Comparison of ENCODE assay signal across 39 cellular contexts in the genomic region with DNA sequence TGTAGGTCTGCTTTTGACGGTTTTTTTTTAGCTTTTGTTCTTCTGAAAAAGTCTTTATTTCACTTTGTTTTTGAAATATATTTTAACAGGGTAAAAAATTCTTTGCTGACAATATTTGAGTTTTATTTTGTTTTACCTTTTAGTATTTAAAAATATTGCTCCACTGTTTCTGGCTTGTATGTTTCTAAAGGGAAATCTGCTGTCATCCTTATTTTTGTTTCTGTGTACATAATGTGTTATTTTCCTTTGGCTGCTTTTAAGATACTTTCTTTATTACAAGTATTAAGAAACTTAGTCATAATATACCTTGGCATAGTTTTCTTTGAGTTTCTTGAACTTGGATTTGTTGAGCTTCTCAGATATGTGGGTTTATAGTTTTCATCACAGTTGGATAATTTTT.
"Had no signal": no experiment of that assay in that cellular context is flagged by ENCODE, and none has a peak within 500 bp of the region (broad histone marks: within the 10 kb centered on the region; RNA-seq: fewer than 3 reads in every experiment).

No MANE protein-coding gene starts in this region.

- H3K9me3 Mint-ChIP-seq: activated CD4-positive, alpha-beta memory T cell treated with anti-CD3 and anti-CD28 coated beads, Interleukin-2, amount 10 ng/mL, durations not matched to agents 7 days and 5 days; activated CD4-positive, alpha-beta T cell treated with anti-CD3 and anti-CD28 coated beads, Interleukin-2, amount 10 ng/mL, durations not matched to agents 7 days and 5 days; activated naive CD4-positive, alpha-beta T cell treated with anti-CD3 and anti-CD28 coated beads, Interleukin-2, amount 10 ng/mL, durations not matched to agents 7 days and 5 days; activated naive CD8-positive, alpha-beta T cell treated with anti-CD3 and anti-CD28 coated beads, Interleukin-2, amount 50 U/mL, for 24 hours; activated T-cell treated with anti-CD3 and anti-CD28 coated beads, Interleukin-2, amount 50 U/mL, for 24 hours; activated T-helper 2 cell treated with anti-CD3 and anti-CD28 coated beads, Interferon-gamma antibody, Interleukin-2, Interleukin-4, amounts not matched to agents 10 μg/mL and 5 μg/mL and 100 μg/mL, durations not matched to agents 14 hours and 24 hours and 36 hours; central memory CD8-positive, alpha-beta T cell; T-helper 1 cell treated with Interleukin-12 subunit alpha and Interleukin-12 subunit beta and Interleukin-4 antibody, amounts not matched to agents 30 μg/mL and 1 μg/mL, for 36 hours; T-helper 2 cell treated with Interferon-gamma antibody and Interleukin-4, amounts not matched to agents 5 μg/mL and 100 μg/mL, for 36 hours had no signal

- H3K4me3 Mint-ChIP-seq: activated CD4-positive, alpha-beta memory T cell treated with anti-CD3 and anti-CD28 coated beads, Interleukin-2, amount 10 ng/mL, durations not matched to agents 7 days and 5 days; activated CD4-positive, alpha-beta T cell treated with anti-CD3 and anti-CD28 coated beads for 36 hours; activated CD4-positive, alpha-beta T cell treated with anti-CD3 and anti-CD28 coated beads, Interleukin-2, amount 10 ng/mL, durations not matched to agents 7 days and 5 days; activated CD8-positive, alpha-beta memory T cell treated with anti-CD3 and anti-CD28 coated beads, Interleukin-2, amount 10 ng/mL, durations not matched to agents 7 days and 5 days; activated CD8-positive, alpha-beta T cell treated with anti-CD3 and anti-CD28 coated beads, Interleukin-2, amount 10 ng/mL, durations not matched to agents 7 days and 5 days; activated naive CD4-positive, alpha-beta T cell treated with anti-CD3 and anti-CD28 coated beads, Interleukin-2, amount 10 ng/mL, durations not matched to agents 7 days and 5 days; activated naive CD4-positive, alpha-beta T cell treated with anti-CD3 and anti-CD28 coated beads, Interleukin-2, amount 50 U/mL, for 24 hours; activated naive CD8-positive, alpha-beta T cell; activated naive CD8-positive, alpha-beta T cell treated with anti-CD3 and anti-CD28 coated beads, Interleukin-2, amount 10 ng/mL, durations not matched to agents 7 days and 5 days; activated naive CD8-positive, alpha-beta T cell treated with anti-CD3 and anti-CD28 coated beads, Interleukin-2, amount 50 U/mL, for 24 hours; activated T-cell treated with anti-CD3 and anti-CD28 coated beads, Interleukin-2, amount 50 U/mL, for 24 hours; brain; central memory CD8-positive, alpha-beta T cell; T-helper 1 cell treated with Interleukin-12 subunit alpha and Interleukin-12 subunit beta and Interleukin-4 antibody, amounts not matched to agents 30 μg/mL and 1 μg/mL, for 36 hours; T-helper 2 cell treated with Interferon-gamma antibody and Interleukin-4, amounts not matched to agents 5 μg/mL and 100 μg/mL, for 36 hours had no signal

- DNase-seq: activated CD4-positive, alpha-beta memory T cell treated with anti-CD3 and anti-CD28 coated beads, Interleukin-2, amount 10 ng/mL, durations not matched to agents 7 days and 5 days; activated CD4-positive, alpha-beta T cell treated with anti-CD3 and anti-CD28 coated beads for 1 hour; activated CD4-positive, alpha-beta T cell treated with anti-CD3 and anti-CD28 coated beads for 36 hours; activated CD4-positive, alpha-beta T cell treated with anti-CD3 and anti-CD28 coated beads for 48 hours; activated CD4-positive, alpha-beta T cell treated with anti-CD3 and anti-CD28 coated beads, Interleukin-2, amount 10 ng/mL, durations not matched to agents 7 days and 5 days; activated CD4-positive, alpha-beta T cell treated with anti-CD3 and anti-CD28 coated beads, Interleukin-2, amount 50 U/mL, for 48 hours; activated CD4-positive, CD25-positive, alpha-beta regulatory T cell; activated CD8-positive, alpha-beta memory T cell treated with anti-CD3 and anti-CD28 coated beads for 24 hours; activated CD8-positive, alpha-beta memory T cell treated with anti-CD3 and anti-CD28 coated beads, Interleukin-2, amount 10 ng/mL, durations not matched to agents 7 days and 5 days; activated CD8-positive, alpha-beta memory T cell treated with anti-CD3 and anti-CD28 coated beads, Interleukin-2, amount 50 U/mL, for 48 hours; activated CD8-positive, alpha-beta T cell treated with anti-CD3 and anti-CD28 coated beads, Interleukin-2, amount 10 ng/mL, durations not matched to agents 7 days and 5 days; activated effector memory CD4-positive, alpha-beta T cell treated with Interleukin-2 at 50 U/mL for 16 hours; activated gamma-delta T cell; activated naive CD4-positive, alpha-beta T cell treated with anti-CD3 and anti-CD28 coated beads, Interleukin-2, amount 10 ng/mL, durations not matched to agents 7 days and 5 days; activated naive CD4-positive, alpha-beta T cell treated with Interleukin-2 at 50 U/mL for 16 hours; activated naive CD8-positive, alpha-beta T cell treated with anti-CD3 and anti-CD28 coated beads, Interleukin-2, amount 10 ng/mL, durations not matched to agents 7 days and 5 days; activated naive CD8-positive, alpha-beta T cell treated with anti-CD3 and anti-CD28 coated beads, Interleukin-2, amount 50 U/mL, for 24 hours; activated T-cell treated with anti-CD3 and anti-CD28 coated beads, Interleukin-2, amount 50 U/mL, for 24 hours; activated T-cell treated with anti-CD3 and anti-CD28 coated beads, Interleukin-2, amount 50 U/mL, for 48 hours; amygdala; anterior cingulate cortex; caudate nucleus; cerebellar nuclear complex; T-helper 1 cell; T-helper 2 cell; T-helper 9 cell had no signal

- H3K36me3 Mint-ChIP-seq: activated CD8-positive, alpha-beta memory T cell treated with anti-CD3 and anti-CD28 coated beads, Interleukin-2, amount 10 ng/mL, durations not matched to agents 7 days and 5 days; activated naive CD4-positive, alpha-beta T cell treated with anti-CD3 and anti-CD28 coated beads, Interleukin-2, amount 10 ng/mL, durations not matched to agents 7 days and 5 days; activated naive CD4-positive, alpha-beta T cell treated with anti-CD3 and anti-CD28 coated beads, Interleukin-2, amount 50 U/mL, for 24 hours; activated naive CD8-positive, alpha-beta T cell; activated naive CD8-positive, alpha-beta T cell treated with anti-CD3 and anti-CD28 coated beads, Interleukin-2, amount 10 ng/mL, durations not matched to agents 7 days and 5 days; brain had no signal

- H3K9me3 ChIP-seq: ascending aorta had no signal

- H3K27ac Mint-ChIP-seq: activated CD4-positive, alpha-beta memory T cell treated with anti-CD3 and anti-CD28 coated beads, Interleukin-2, amount 10 ng/mL, durations not matched to agents 7 days and 5 days; activated CD4-positive, alpha-beta T cell treated with anti-CD3 and anti-CD28 coated beads for 36 hours; activated CD4-positive, alpha-beta T cell treated with anti-CD3 and anti-CD28 coated beads, Interleukin-2, amount 10 ng/mL, durations not matched to agents 7 days and 5 days; activated CD8-positive, alpha-beta memory T cell treated with anti-CD3 and anti-CD28 coated beads, Interleukin-2, amount 10 ng/mL, durations not matched to agents 7 days and 5 days; activated CD8-positive, alpha-beta T cell treated with anti-CD3 and anti-CD28 coated beads, Interleukin-2, amount 10 ng/mL, durations not matched to agents 7 days and 5 days; activated naive CD4-positive, alpha-beta T cell treated with anti-CD3 and anti-CD28 coated beads, Interleukin-2, amount 10 ng/mL, durations not matched to agents 7 days and 5 days; activated naive CD4-positive, alpha-beta T cell treated with anti-CD3 and anti-CD28 coated beads, Interleukin-2, amount 50 U/mL, for 24 hours; activated naive CD8-positive, alpha-beta T cell; activated naive CD8-positive, alpha-beta T cell treated with anti-CD3 and anti-CD28 coated beads, Interleukin-2, amount 10 ng/mL, durations not matched to agents 7 days and 5 days; activated naive CD8-positive, alpha-beta T cell treated with anti-CD3 and anti-CD28 coated beads, Interleukin-2, amount 50 U/mL, for 24 hours; activated T-cell treated with anti-CD3 and anti-CD28 coated beads, Interleukin-2, amount 50 U/mL, for 24 hours; activated T-helper 2 cell treated with anti-CD3 and anti-CD28 coated beads, Interferon-gamma antibody, Interleukin-2, Interleukin-4, amounts not matched to agents 10 μg/mL and 5 μg/mL and 100 μg/mL, durations not matched to agents 14 hours and 24 hours and 36 hours; brain; T-helper 1 cell treated with Interleukin-12 subunit alpha and Interleukin-12 subunit beta and Interleukin-4 antibody, amounts not matched to agents 30 μg/mL and 1 μg/mL, for 36 hours; T-helper 2 cell treated with Interferon-gamma antibody and Interleukin-4, amounts not matched to agents 5 μg/mL and 100 μg/mL, for 36 hours had no signal

- ATAC-seq: activated CD4-positive, alpha-beta T cell treated with anti-CD3 and anti-CD28 coated beads for 36 hours; activated CD4-positive, CD25-positive, alpha-beta regulatory T cell treated with anti-CD3 and anti-CD28 coated beads, Interleukin-2, amount 50 U/mL, for 24 hours; activated CD8-positive, alpha-beta memory T cell treated with anti-CD3 and anti-CD28 coated beads, Interleukin-2, amount 10 ng/mL, durations not matched to agents 7 days and 5 days; activated CD8-positive, alpha-beta T cell treated with anti-CD3 and anti-CD28 coated beads, Interleukin-2, amount 10 ng/mL, durations not matched to agents 7 days and 5 days; activated naive CD8-positive, alpha-beta T cell treated with anti-CD3 and anti-CD28 coated beads, Interleukin-2, amount 50 U/mL, for 24 hours had no signal

- H3K27me3 ChIP-seq: ascending aorta had no signal

- H3K27ac ChIP-seq: ascending aorta, cardiac muscle cell, VCaP had no signal

- FAIRE-seq: bronchial epithelial cell, TTC549 had no signal

- H3K36me3 ChIP-seq: ascending aorta, cardiac muscle cell had no signal

- H3K4me1 ChIP-seq: ascending aorta had no signal

- H3K4me3 ChIP-seq: ascending aorta, cardiac muscle cell had no signal

- H3K27me3 Mint-ChIP-seq: activated naive CD4-positive, alpha-beta T cell treated with anti-CD3 and anti-CD28 coated beads, Interleukin-2, amount 10 ng/mL, durations not matched to agents 7 days and 5 days; activated naive CD8-positive, alpha-beta T cell had no signal

- H3K4me1 Mint-ChIP-seq: activated CD4-positive, alpha-beta memory T cell treated with anti-CD3 and anti-CD28 coated beads, Interleukin-2, amount 10 ng/mL, durations not matched to agents 7 days and 5 days; activated CD4-positive, alpha-beta T cell treated with anti-CD3 and anti-CD28 coated beads for 36 hours; activated CD4-positive, alpha-beta T cell treated with anti-CD3 and anti-CD28 coated beads, Interleukin-2, amount 10 ng/mL, durations not matched to agents 7 days and 5 days; activated CD8-positive, alpha-beta memory T cell treated with anti-CD3 and anti-CD28 coated beads, Interleukin-2, amount 10 ng/mL, durations not matched to agents 7 days and 5 days; activated naive CD4-positive, alpha-beta T cell treated with anti-CD3 and anti-CD28 coated beads, Interleukin-2, amount 10 ng/mL, durations not matched to agents 7 days and 5 days; activated naive CD4-positive, alpha-beta T cell treated with anti-CD3 and anti-CD28 coated beads, Interleukin-2, amount 50 U/mL, for 24 hours; activated naive CD8-positive, alpha-beta T cell treated with anti-CD3 and anti-CD28 coated beads, Interleukin-2, amount 10 ng/mL, durations not matched to agents 7 days and 5 days; activated naive CD8-positive, alpha-beta T cell treated with anti-CD3 and anti-CD28 coated beads, Interleukin-2, amount 50 U/mL, for 24 hours; brain; central memory CD8-positive, alpha-beta T cell had no signal
